ENCODE assay signal across 13 cellular contexts in the genomic region with DNA sequence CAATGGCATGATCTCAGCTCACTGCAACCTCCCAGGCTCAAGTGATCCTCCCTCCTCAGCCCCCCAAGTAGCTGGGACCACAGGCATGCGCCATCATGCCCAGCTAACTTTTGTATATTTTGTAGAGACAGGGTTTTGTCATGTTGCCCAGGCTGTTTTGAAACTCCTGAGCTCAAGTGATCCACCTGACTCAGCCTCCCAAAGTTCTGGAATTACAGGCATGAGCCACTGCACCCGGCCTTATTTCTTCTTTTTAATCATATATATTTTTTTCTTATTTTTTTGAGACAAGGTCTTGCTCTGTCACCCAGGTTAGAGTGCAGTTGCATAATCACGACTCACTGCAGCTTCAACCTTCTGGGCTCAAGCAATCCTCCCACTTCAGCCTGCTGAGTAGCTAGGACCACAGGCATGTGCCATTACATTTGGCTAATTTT.
DNase-seq lines count a peak whose midpoint lies in the region; ATAC-seq and TF ChIP-seq lines count a peak whose summit lies in the region.
"Had no signal": no experiment of that assay in that cellular context is flagged by ENCODE, and none has a peak within 500 bp of the region (broad histone marks: within the 10 kb centered on the region; RNA-seq: fewer than 3 reads in every experiment).

No MANE protein-coding gene starts in this region.

- DNase-seq in AG10803 (ENCODE audit: low read depth) (peak; percentile 92), amniotic epithelial cell (ENCODE audit: low read depth) (peak; percentile 89), glomerular visceral epithelial cell (ENCODE audit: extremely low spot score) (peak; percentile 83), CD14-positive monocyte (ENCODE audit: low spot score) (no peak), HT-29 (ENCODE audit: low spot score) (no peak)
- DNase-seq: activated effector memory CD4-positive, alpha-beta T cell treated with Interleukin-2 at 50 U/mL for 16 hours; colonic mucosa; NCI-H510A; ovary; stomach had no signal

- no peaks in the 10 kb centered on the region for H3K9me3 ChIP-seq in HEK293 (ENCODE audit: control insufficient read depth, insufficient read depth, low read depth, low read length)
- H3K9me3 ChIP-seq: colonic mucosa, ovary, stomach had no signal

- intact Hi-C loops in CD14-positive monocyte (cut with micrococcal nuclease) = no loop called here

- TF ChIP-seq CTCF in AG10803 (conservative IDR thresholded peaks at IDR 0.05; ENCODE audit: low read length) = no peak
- TF ChIP-seq CTCF in HEK293 (tag by site-specific recombination; IDR thresholded peaks at IDR 0.05) = no peak
- TF ChIP-seq CTCF in CD14-positive monocyte (IDR thresholded peaks at IDR 0.05) = no peak

- H3K4me1 Mint-ChIP-seq in CD14-positive monocyte = peaks cover 6% of the 10 kb centered on the region

- H3K36me3 Mint-ChIP-seq in CD14-positive monocyte = peaks cover 0 to 3% of the 10 kb centered on the region in 2 donors

- H3K4me3 ChIP-seq in AG10803 (ENCODE audit: low read length) = no peak overlapping the region
- no peak overlapping the region for H3K4me3 ChIP-seq in HEK293 (ENCODE audit: low read depth, low read length)
- H3K4me3 ChIP-seq: colonic mucosa, ovary, stomach had no signal

- POLR2A ChIA-PET in HEK293 (lab: Yijun Ruan, JAX) = no interaction called here

- no peak for ATAC-seq in GM21723 (IDR thresholded peaks at IDR 0.05; ENCODE audit: unreplicated experiment)
- ATAC-seq: WTC11 had no signal

- peaks cover 8 to 14% (median 14%) of the 10 kb centered on the region in 7 donors for H3K9me3 Mint-ChIP-seq in CD14-positive monocyte
- H3K9me3 Mint-ChIP-seq: WTC11 had no signal

- CTCF ChIA-PET in HEK293 (lab: Yijun Ruan, JAX) = interaction anchor here (0.6 kb wide), 1 partner anchor 149 kb away, joined by 3 read pairs; no protein-coding TSS in a partner anchor

- peaks cover 0 to 16% of the 10 kb centered on the region in 2 experiments; a peak in 1 of 3 replicates for H3K36me3 ChIP-seq in HEK293 (ENCODE audit: control insufficient read depth in 2 of 2, insufficient read depth in 1 of 2, low read length in 2 of 2)
- H3K36me3 ChIP-seq: colonic mucosa, ovary had no signal

- no peak overlapping the region for H3K4me3 Mint-ChIP-seq in CD14-positive monocyte
- H3K4me3 Mint-ChIP-seq: WTC11 had no signal

- no peak overlapping the region for H3K27ac Mint-ChIP-seq in CD14-positive monocyte
- H3K27ac Mint-ChIP-seq: WTC11 had no signal

- no peak overlapping the region for H3K27ac ChIP-seq in HEK293 (ENCODE audit: extremely low read depth, low read depth, low read length)
- H3K27ac ChIP-seq: colonic mucosa, ovary, stomach had no signal

- peaks cover 3% of the 10 kb centered on the region; the same call in 1 of the 2 replicates for H3K4me1 ChIP-seq in HEK293 (ENCODE audit: control insufficient read depth, insufficient read depth, low read length)
- H3K4me1 ChIP-seq: colonic mucosa, stomach had no signal

- no peaks in the 10 kb centered on the region for H3K27me3 Mint-ChIP-seq in CD14-positive monocyte (ENCODE audit: low read depth in 3 of 3)

TF ChIP-seq in HEK293, 187 proteins besides CTCF, POLR2A, EP300 and RAD21:
- TF ChIP-seq ZNF600 (tag by site-specific recombination; IDR thresholded peaks at IDR 0.05) (no peak), ZNF48 (tag by site-specific recombination; IDR thresholded peaks at IDR 0.05) (no peak), ZNF792 (tag by site-specific recombination; IDR thresholded peaks at IDR 0.05) (no peak), ZBTB26 (tag by site-specific recombination; optimal IDR thresholded peaks at IDR 0.05) (no peak), ZNF433 (tag by site-specific recombination; IDR thresholded peaks at IDR 0.05; ENCODE audit: low read depth) (no peak), ZNF274 (IDR thresholded peaks at IDR 0.05; ENCODE audit: low read length) (no peak), ZNF274 (tag by site-specific recombination; IDR thresholded peaks at IDR 0.05; ENCODE audit: borderline replicate concordance) (no peak), ZNF555 (tag by site-specific recombination; conservative IDR thresholded peaks at IDR 0.05) (no peak), GLIS1 (tag by site-specific recombination; IDR thresholded peaks at IDR 0.05) (peak; percentile 35; the same call in 1 of the 2 replicates)

Comparison
In these comparisons a context has a peak if more than half of its experiments do, and no peak if none do; other contexts are left out.
1. DNase-seq: peak in AG10803 (single experiment), amniotic epithelial cell (single experiment) and glomerular visceral epithelial cell (single experiment); none in CD14-positive monocyte (single experiment) and HT-29 (single experiment).